24 cellular contexts compared by ENCODE assay signal in the genomic region with DNA sequence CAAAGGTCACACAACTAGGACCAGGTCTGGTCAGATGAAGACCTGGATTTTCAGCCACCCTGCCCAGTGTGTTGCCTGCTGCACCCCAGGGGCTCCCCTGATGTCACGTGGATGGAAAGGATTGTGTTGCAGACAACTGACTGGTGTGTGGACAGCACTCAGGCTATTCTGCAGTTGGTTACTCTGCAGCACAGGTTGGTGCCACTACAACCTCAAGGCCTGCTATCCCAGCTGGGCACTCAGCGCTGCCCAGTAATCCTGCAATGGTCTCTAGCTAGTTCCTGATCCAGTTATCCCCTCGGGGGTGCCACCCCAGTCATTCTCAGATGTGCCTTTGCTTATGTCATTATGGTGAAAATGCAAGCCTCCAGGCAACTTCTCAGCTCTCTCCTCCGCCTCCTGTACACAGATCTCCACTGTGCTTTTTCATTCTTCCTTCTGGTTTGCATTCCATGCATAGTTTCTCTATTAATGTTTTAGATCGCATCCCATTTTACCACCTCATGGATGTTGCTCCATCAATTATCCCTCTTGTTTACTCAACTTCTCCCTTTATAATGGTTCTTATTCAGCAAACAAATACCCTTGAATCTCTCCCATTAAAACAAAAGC.
DNase-seq lines count a peak whose midpoint lies in the region; ATAC-seq, FAIRE-seq and TF ChIP-seq lines count a peak whose summit lies in the region.
"Had no signal": no experiment of that assay in that cellular context is flagged by ENCODE, and none has a peak within 500 bp of the region (broad histone marks: within the 10 kb centered on the region; RNA-seq: fewer than 3 reads in every experiment).

No MANE protein-coding gene starts in this region.

- TF ChIP-seq CTCF in PC-9 (conservative IDR thresholded peaks at IDR 0.05) = no peak
- TF ChIP-seq CTCF in epithelial cell of esophagus (IDR thresholded peaks at IDR 0.05; ENCODE audit: insufficient read depth, low read depth, low read length, missing control alignments) = no peak

- no peak overlapping the region for H3K18ac ChIP-seq in trophoblast cell (ENCODE audit: low read length)

- H3K79me1 ChIP-seq in trophoblast cell (ENCODE audit: low read length) = peaks cover 3% of the 10 kb centered on the region

- intact Hi-C loops in PC-9 (cut with micrococcal nuclease; ENCODE audit: unreplicated experiment) = no loop called here

- no TSS peak for BruUV-seq in PC-9 (replicated peaks; lab: Mats Ljungman, UMichigan)

- H2BK5ac ChIP-seq in trophoblast cell (ENCODE audit: low read depth, low read length, poor library complexity) = no peak overlapping the region

- peak overlapping the region; percentile 81 for H3K14ac ChIP-seq in trophoblast cell (ENCODE audit: low read length)

- H3K79me2 ChIP-seq in PC-9 (ENCODE audit: low read depth) (no peaks in the 10 kb centered on the region), trophoblast cell (ENCODE audit: control insufficient read depth, insufficient read depth, low read length, poor library complexity) (no peaks in the 10 kb centered on the region)

- DNase-seq in ELR (ENCODE audit: low read depth) (peak; percentile 89), PC-9 (peak; percentile 35 to 42), epithelial cell of esophagus (ENCODE audit: low read depth) (peak; percentile 71), trophoblast cell (peak; percentile 7 to 28), GM12891 (ENCODE audit: insufficient read length, low spot score) (no peak)
- DNase-seq in activated CD8-positive, alpha-beta memory T cell treated with anti-CD3 and anti-CD28 coated beads for 24 hours = no peak
- DNase-seq: activated CD4-positive, alpha-beta memory T cell treated with anti-CD3 and anti-CD28 coated beads, Interleukin-2, amount 10 ng/mL, durations not matched to agents 7 days and 5 days; activated naive CD8-positive, alpha-beta T cell treated with anti-CD3 and anti-CD28 coated beads for 36 hours; activated T-cell treated with anti-CD3 and anti-CD28 coated beads, Interleukin-2, amount 50 U/mL, for 72 hours; caudate nucleus; CD4-positive, CD25-positive, alpha-beta regulatory T cell; effector memory CD4-positive, alpha-beta T cell; H9; Kasumi-1; left lung; NCI-H1417 treated with DMSO at 0.1 percent for 48 hours; nucleus accumbens; right cardiac atrium; RPMI8226; stimulated activated naive CD8-positive, alpha-beta T cell treated with anti-CD3 and anti-CD28 coated beads, Interleukin-15, Interleukin-2, amounts not matched to agents 100 U/mL and 50 U/mL, for 24 hours; T-helper 1 cell; transverse colon had no signal

- FAIRE-seq in GM12891 (lab: Jason Lieb, UNC) = no peak

- H3K4me1 ChIP-seq in PC-9 (replicated peaks; ENCODE audit: insufficient read depth) = peaks cover 6% of the 10 kb centered on the region
- H3K4me1 ChIP-seq in trophoblast cell (ENCODE audit: control insufficient read depth in 1 of 2, insufficient read depth in 2 of 2, low read length in 2 of 2) = peaks cover 4 to 5% of the 10 kb centered on the region in 2 experiments
- H3K4me1 ChIP-seq: left lung, transverse colon had no signal

- peak overlapping the region; percentile 86 for H3K23ac ChIP-seq in trophoblast cell (ENCODE audit: low read length)

- H3K4me3 ChIP-seq in PC-9 (no peak overlapping the region), epithelial cell of esophagus (ENCODE audit: low read length) (no peak overlapping the region), trophoblast cell (ENCODE audit: low read depth, low read length) (peak overlapping the region; percentile 51)
- H3K4me3 ChIP-seq: left lung, transverse colon had no signal

- no peaks in the 10 kb centered on the region for H3K36me3 ChIP-seq in PC-9 (ENCODE audit: low read depth)
- no peaks in the 10 kb centered on the region for H3K36me3 ChIP-seq in trophoblast cell (ENCODE audit: control insufficient read depth in 1 of 2, insufficient read depth in 2 of 2, low read length in 2 of 2)
- H3K36me3 ChIP-seq: left lung, transverse colon had no signal

- no peak for TF ChIP-seq POLR2A in GM12891 (IDR thresholded peaks at IDR 0.05; ENCODE audit: low read depth, low read length)

- H4K20me1 ChIP-seq in PC-9 (ENCODE audit: insufficient read depth) = no peaks in the 10 kb centered on the region

- CTCF ChIA-PET in PC-9 (lab: Charles Lee) = no interaction called here

- no peaks in the 10 kb centered on the region for H3K9me3 ChIP-seq in PC-9 (ENCODE audit: insufficient read depth, low read depth)
- no peaks in the 10 kb centered on the region for H3K9me3 ChIP-seq in trophoblast cell (ENCODE audit: insufficient read depth, low read depth, low read length)
- H3K9me3 ChIP-seq: left lung, transverse colon had no signal

- POLR2A ChIA-PET in PC-9 (lab: Charles Lee; ENCODE audit: unreplicated experiment) = no interaction called here

- no peak overlapping the region for H2AK5ac ChIP-seq in trophoblast cell (ENCODE audit: low read length)

- H4K8ac ChIP-seq in trophoblast cell (ENCODE audit: low read depth, low read length) = peak overlapping the region; percentile 50

- peak overlapping the region; percentile 23 for H2BK12ac ChIP-seq in trophoblast cell (ENCODE audit: low read length)

- H3K4me2 ChIP-seq in PC-9 (no peak overlapping the region), trophoblast cell (ENCODE audit: low read length) (peak overlapping the region; percentile 36)

- ATAC-seq in GM18907 (IDR thresholded peaks at IDR 0.05; ENCODE audit: unreplicated experiment) (no peak), GM21576 (IDR thresholded peaks at IDR 0.05; ENCODE audit: unreplicated experiment) (no peak)
- ATAC-seq: activated T-cell treated with anti-CD3 and anti-CD28 coated beads, Interleukin-2, amount 50 U/mL, for 72 hours; left lung; right cardiac atrium; stimulated activated naive CD8-positive, alpha-beta T cell treated with anti-CD3 and anti-CD28 coated beads, Interleukin-15, Interleukin-2, amounts not matched to agents 100 U/mL and 50 U/mL, for 24 hours had no signal

- H2BK120ac ChIP-seq in trophoblast cell (ENCODE audit: insufficient read depth, low read length, poor library complexity) = no peak overlapping the region

- no peak overlapping the region for H3K27ac ChIP-seq in PC-9
- peak overlapping the region; percentile 21 for H3K27ac ChIP-seq in trophoblast cell (ENCODE audit: low read depth, low read length)
- H3K27ac ChIP-seq: left lung, transverse colon had no signal

- H3K27me3 ChIP-seq in PC-9 (ENCODE audit: insufficient read depth, low read depth) (no peaks in the 10 kb centered on the region), trophoblast cell (ENCODE audit: insufficient read depth, low read length) (no peaks in the 10 kb centered on the region)
- H3K27me3 ChIP-seq: left lung, transverse colon had no signal

- H4K91ac ChIP-seq in trophoblast cell (ENCODE audit: low read depth, low read length) = no peak overlapping the region

- no CpG with 5 or more reads among the region's 5 CpGs for WGBS in trophoblast cell (ENCODE audit: extremely low coverage, insufficient coverage, insufficient read length)

- no peak overlapping the region for H3K9ac ChIP-seq in trophoblast cell (ENCODE audit: low read length)

- no peak overlapping the region for H4K12ac ChIP-seq in trophoblast cell (ENCODE audit: low read depth, low read length)

- no peak overlapping the region for H3K4ac ChIP-seq in trophoblast cell (ENCODE audit: low read depth, low read length)

- no peaks in the 10 kb centered on the region for H3F3A ChIP-seq in PC-9 (ENCODE audit: insufficient read depth, low read depth)

- H3K9me2 ChIP-seq in PC-9 (ENCODE audit: insufficient read depth) = no peaks in the 10 kb centered on the region

- H2AFZ ChIP-seq in PC-9 = no peak overlapping the region
- H2AFZ ChIP-seq in trophoblast cell (ENCODE audit: insufficient read depth, low read length, poor library complexity) = no peak overlapping the region

TF ChIP-seq in GM12891, 5 proteins besides CTCF, POLR2A, EP300 and RAD21:
- TF ChIP-seq PAX5 (IDR thresholded peaks at IDR 0.05; ENCODE audit: insufficient read depth, low read length, severe bottlenecking) = no peak
- no peak for TF ChIP-seq TAF1 (IDR thresholded peaks at IDR 0.05; ENCODE audit: low read depth, low read length)
- no peak for TF ChIP-seq SPI1 (IDR thresholded peaks at IDR 0.05; ENCODE audit: low read depth, low read length)
- no peak for TF ChIP-seq POU2F2 (IDR thresholded peaks at IDR 0.05; ENCODE audit: low read depth, low read length)
- no peak for TF ChIP-seq POLR2AphosphoS5 (IDR thresholded peaks at IDR 0.05; ENCODE audit: low read depth, low read length)

Comparison
In these comparisons a context has a peak if more than half of its experiments do, and no peak if none do; other contexts are left out.
1. DNase-seq: peak in ELR (single experiment), PC-9 (2 of 2), epithelial cell of esophagus (single experiment) and trophoblast cell (2 of 2); none in activated CD8-positive, alpha-beta memory T cell treated with anti-CD3 and anti-CD28 coated beads for 24 hours (single experiment) and GM12891 (single experiment).